24 cellular contexts compared by ENCODE assay signal in the genomic region with DNA sequence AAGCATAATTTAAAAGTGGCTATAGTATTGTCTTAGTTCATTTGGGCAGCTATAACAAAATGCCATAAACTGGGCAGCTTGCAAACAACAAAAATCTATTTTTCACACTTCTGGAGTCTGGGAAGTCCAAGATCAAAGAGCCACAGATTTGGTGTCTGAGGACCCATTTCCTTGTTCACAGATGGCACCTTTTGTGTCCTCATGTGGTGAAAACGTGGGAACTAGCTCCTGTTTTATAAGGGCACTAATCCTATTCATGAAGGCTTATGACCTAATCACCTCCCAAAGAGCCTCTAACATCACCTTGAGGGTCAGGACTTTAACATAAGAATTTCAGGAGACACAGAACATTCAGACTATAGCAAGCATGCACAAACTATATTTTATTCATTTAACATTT.
"Had no signal": no experiment of that assay in that cellular context is flagged by ENCODE, and none has a peak within 500 bp of the region (broad histone marks: within the 10 kb centered on the region; RNA-seq: fewer than 3 reads in every experiment).

No MANE protein-coding gene starts in this region.

- H3K4me3 ChIP-seq: coronary artery, esophagus squamous epithelium, gastroesophageal sphincter, heart left ventricle, ovary, prostate gland, transverse colon, uterus had no signal

- H3K27ac ChIP-seq: coronary artery, esophagus squamous epithelium, gastroesophageal sphincter, heart left ventricle, neutrophil, ovary, prostate gland, transverse colon, uterus, VCaP had no signal

- H3K27me3 ChIP-seq: esophagus squamous epithelium, gastroesophageal sphincter, heart left ventricle, ovary, transverse colon, uterus had no signal

- H3K36me3 ChIP-seq: esophagus squamous epithelium, gastroesophageal sphincter, heart left ventricle, neutrophil, ovary, prostate gland, transverse colon, uterus had no signal

- H3K9me3 ChIP-seq: esophagus squamous epithelium, neutrophil, ovary, prostate gland, transverse colon, uterus had no signal

- H3K4me1 ChIP-seq: esophagus squamous epithelium, gastroesophageal sphincter, heart left ventricle, prostate gland, transverse colon, uterus had no signal

- ATAC-seq: activated CD4-positive, CD25-positive, alpha-beta regulatory T cell treated with anti-CD3 and anti-CD28 coated beads, Interleukin-2, amount 50 U/mL, for 24 hours; activated CD8-positive, alpha-beta memory T cell treated with anti-CD3 and anti-CD28 coated beads, Interleukin-2, amount 10 ng/mL, durations not matched to agents 7 days and 5 days; activated CD8-positive, alpha-beta T cell treated with anti-CD3 and anti-CD28 coated beads for 36 hours; gastroesophageal sphincter; heart left ventricle; natural killer cell treated with Interleukin-12 subunit alpha and Interleukin-12 subunit beta and Interleukin-15 and Interleukin-18, amount 100 ng/mL, for 72 hours; stimulated activated naive B cell treated with anti-CD40 and anti-IgM and Interleukin-4, amounts not matched to agents 10 μg/mL and 1 μg/mL and 100 μg/mL, for 72 hours had no signal

- DNase-seq: activated CD4-positive, alpha-beta T cell treated with anti-CD3 and anti-CD28 coated beads, Interleukin-2, amount 10 ng/mL, durations not matched to agents 24 days and 14 days; activated CD8-positive, alpha-beta memory T cell treated with anti-CD3 and anti-CD28 coated beads, Interleukin-2, amount 10 ng/mL, durations not matched to agents 7 days and 5 days; activated CD8-positive, alpha-beta T cell treated with anti-CD3 and anti-CD28 coated beads for 36 hours; activated effector memory CD4-positive, alpha-beta T cell treated with anti-CD3 and anti-CD28 coated beads, Interleukin-2, amount 50 U/mL, for 16 hours; activated naive CD4-positive, alpha-beta T cell treated with anti-CD3 and anti-CD28 coated beads, Interleukin-2, amount 10 ng/mL, durations not matched to agents 7 days and 5 days; activated T-cell treated with anti-CD3 and anti-CD28 coated beads for 4 hours; amygdala; cerebellar nuclear complex; esophagus squamous epithelium; heart left ventricle; midbrain; ovary; stimulated activated CD4-positive, alpha-beta T cell treated with anti-CD3 and anti-CD28 coated beads, Interleukin-2, amount 100 ng/mL, for 48 hours; stimulated activated CD8-positive, alpha-beta memory T cell treated with anti-CD3 and anti-CD28 coated beads, Interleukin-4, amount 100 ng/mL, for 48 hours; stimulated activated naive B cell treated with anti-CD40 and anti-IgM and Interleukin-4, amounts not matched to agents 10 μg/mL and 1 μg/mL and 100 μg/mL, for 72 hours; transverse colon; uterus had no signal
